8 cellular contexts compared by ENCODE assay signal in the genomic region with DNA sequence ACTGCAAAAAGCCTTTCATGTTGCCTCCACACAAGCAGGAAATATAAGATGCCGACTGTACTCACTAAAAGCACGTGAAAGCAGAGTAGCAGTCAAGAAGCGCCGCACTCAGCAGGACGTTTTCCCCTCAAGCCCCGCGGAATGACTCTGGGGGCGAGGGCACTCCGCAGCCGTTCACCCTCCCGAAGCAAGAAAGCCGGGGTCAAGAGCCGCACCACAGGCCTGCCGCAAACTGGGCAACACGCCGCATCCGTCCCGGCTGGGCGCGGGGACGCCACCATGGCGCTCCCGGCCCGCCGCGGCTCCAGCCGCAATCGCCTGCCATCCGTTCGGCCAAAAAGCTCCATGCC. TPM values are rescaled to one million over a fixed set of nuclear protein-coding genes. Genes with fewer than 3 reads are reported as not detected.
A peak's percentile ranks its signal among the peaks of the same experiment; 100 is the strongest.
DNase-seq lines count a peak whose midpoint lies in the region; ATAC-seq and TF ChIP-seq lines count a peak whose summit lies in the region.

No MANE protein-coding gene starts in this region.

- no peak for TF ChIP-seq CTCF in CD4-positive, alpha-beta T cell (IDR thresholded peaks at IDR 0.05)
- TF ChIP-seq CTCF in WI38 (IDR thresholded peaks at IDR 0.05; ENCODE audit: low read depth, low read length) (no peak), fibroblast of mammary gland (conservative IDR thresholded peaks at IDR 0.05; ENCODE audit: control insufficient read depth, insufficient read depth, low read depth, low read length) (no peak)

- no peaks in the 10 kb centered on the region for H3K9me3 ChIP-seq in CD4-positive, alpha-beta T cell (ENCODE audit: control insufficient read depth, low read length)
- H3K9me3 ChIP-seq in neuron (ENCODE audit: low read length): no peaks in the 10 kb centered on the region

- H3K4me3 ChIP-seq in WI38 (ENCODE audit: low read depth, low read length) (peak overlapping the region; percentile 94), fibroblast of mammary gland (ENCODE audit: control insufficient read depth, low read depth, low read length) (peak overlapping the region; percentile 93), neuron (ENCODE audit: low read length) (peak overlapping the region; percentile 77)

- H3K9me3 Mint-ChIP-seq in CD4-positive, alpha-beta T cell: no peaks in the 10 kb centered on the region

- peaks cover 52% of the 10 kb centered on the region for H3K4me1 Mint-ChIP-seq in CD4-positive, alpha-beta T cell (ENCODE audit: low read depth)

- H2AFZ ChIP-seq in neuron (ENCODE audit: low read depth, low read length): no peak overlapping the region

- peaks cover 25% of the 10 kb centered on the region for H3K4me1 ChIP-seq in neuron (ENCODE audit: insufficient read depth, low read length)

- H3K36me3 Mint-ChIP-seq in CD4-positive, alpha-beta T cell (ENCODE audit: low read depth): peaks cover 57% of the 10 kb centered on the region

- intact Hi-C loops in CD4-positive, alpha-beta T cell (cut with DNase I, micrococcal nuclease): loop anchor here (1.0 to 5.0 kb wide), 8 partner anchors 29 to 331 kb away; a partner anchor contains a TSS

- H3K36me3 ChIP-seq in neuron (ENCODE audit: insufficient read depth, low read length): peaks cover 46% of the 10 kb centered on the region

- CTCF ChIA-PET in CD4-positive, alpha-beta T cell (lab: Charles Lee): interaction anchor here (1.4 to 2.7 kb wide), 2 partner anchors 85 to 331 kb away, joined by 5 to 14 read pairs; a partner anchor contains a TSS

- H3K27me3 Mint-ChIP-seq in CD4-positive, alpha-beta T cell: no peaks in the 10 kb centered on the region

- DNase-seq in CD4-positive, alpha-beta T cell: peak in 5 of 10 experiments; percentile 23 to 38 (median 30)
- peak; percentile 19 for DNase-seq in fibroblast of mammary gland (ENCODE audit: low read depth)
- DNase-seq in HT-29 (ENCODE audit: low spot score): no peak
- DNase-seq in SIG-M5 treated with dmso at 0.1 percent for 504 hours (lab: John Stamatoyannopoulos, UW; ENCODE audit: unreplicated experiment): no peak

- ATAC-seq in CD4-positive, alpha-beta T cell (ENCODE audit: poor library complexity): peak; percentile 49
- peak; percentile 39 for ATAC-seq in GM19438 (IDR thresholded peaks at IDR 0.05; ENCODE audit: low read depth, unreplicated experiment)
- ATAC-seq in HG03439 (IDR thresholded peaks at IDR 0.05; ENCODE audit: unreplicated experiment): peak; percentile 39

- H3K27ac ChIP-seq in CD4-positive, alpha-beta T cell (ENCODE audit: low read depth, low read length): peak overlapping the region; percentile 90

- H3K27ac Mint-ChIP-seq in CD4-positive, alpha-beta T cell: peak overlapping the region; percentile 94

- H3K4me3 Mint-ChIP-seq in CD4-positive, alpha-beta T cell: peak overlapping the region; percentile 90

- no peaks in the 10 kb centered on the region for H3K27me3 ChIP-seq in CD4-positive, alpha-beta T cell (ENCODE audit: control insufficient read depth, insufficient read depth, low read length)
- H3K27me3 ChIP-seq in neuron (ENCODE audit: insufficient read depth, low read length): no peaks in the 10 kb centered on the region

- POLR2A ChIA-PET in CD4-positive, alpha-beta T cell (lab: Charles Lee): interaction anchor here (0.7 to 3.0 kb wide), 20 partner anchors 8 to 1651 kb away, joined by 3 to 37 read pairs (median 6); a partner anchor contains a TSS

RNA-seq across cellular contexts. Expression of a gene that starts 0.4 kb away (rescaled TPM):
- total RNA-seq in CD4-positive, alpha-beta T cell: 1,000 to 10,000 TPM; 4,429 to 4,520 TPM
- 1,425 and 1,723 TPM in 2 replicates for total RNA-seq in HT-29 (2014; rRNA removed; shearing (Covaris generic))

RNA-seq across cellular contexts. Expression of a gene that starts 29.1 kb away (rescaled TPM):
- total RNA-seq in CD4-positive, alpha-beta T cell: 1 to 10 TPM; 1.2 to 1.4 TPM
- 1.9 and 3.0 TPM in 2 replicates for total RNA-seq in HT-29 (2014; rRNA removed; shearing (Covaris generic))
